8 cellular contexts compared by ENCODE assay signal in genomic region chr19:39400997-39401548, GRCh38. TPM values are rescaled to one million over a fixed set of nuclear protein-coding genes. Genes with fewer than 3 reads are reported as not detected.
DNase-seq lines count a peak whose midpoint lies in the region; ATAC-seq and TF ChIP-seq lines count a peak whose summit lies in the region.

No MANE protein-coding gene starts in this region.

- H3K27me3 ChIP-seq in left lung = no peaks in the 10 kb centered on the region
- no peaks in the 10 kb centered on the region for H3K27me3 ChIP-seq in thoracic aorta (replicated peaks; ENCODE audit: insufficient read depth)

- H3K27ac ChIP-seq in left lung (peak overlapping the region; percentile 96 to 100), thoracic aorta (peak overlapping the region; percentile 100)

- H3K4me1 Mint-ChIP-seq in activated CD4-positive, alpha-beta T cell treated with anti-CD3 and anti-CD28 coated beads, Interleukin-2, amount 10 ng/mL, durations not matched to agents 7 days and 5 days = peaks cover 80% of the 10 kb centered on the region
- peaks cover 71% of the 10 kb centered on the region for H3K4me1 Mint-ChIP-seq in activated CD8-positive, alpha-beta T cell treated with anti-CD3 and anti-CD28 coated beads for 36 hours (ENCODE audit: low read depth)

- H3K4me1 ChIP-seq in left lung (peaks cover 29 to 89% of the 10 kb centered on the region in 2 donors), thoracic aorta (ENCODE audit: control insufficient read depth in 1 of 2, low read depth in 2 of 2) (peaks cover 31 to 60% of the 10 kb centered on the region in 2 donors)

- POLR2A ChIA-PET in activated CD4-positive, alpha-beta T cell treated with anti-CD3 and anti-CD28 coated beads, Interleukin-2, amount 10 ng/mL, durations not matched to agents 7 days and 5 days (lab: Charles Lee) = interaction anchor here (0.6 to 1.6 kb wide), 4 partner anchors 10 to 1866 kb away, joined by 3 to 16 read pairs (median 4); partner anchors contain the start of gene RPS16
- POLR2A ChIA-PET in activated CD8-positive, alpha-beta T cell treated with anti-CD3 and anti-CD28 coated beads for 36 hours (lab: Charles Lee) = interaction anchor here (0.9 to 9.9 kb wide), 10 partner anchors 10 to 132 kb away, joined by 3 to 80 read pairs (median 6); partner anchors contain the start of genes EID2B, MED29, PAF1 and PLEKHG2

- H3K9me3 Mint-ChIP-seq in activated CD4-positive, alpha-beta T cell treated with anti-CD3 and anti-CD28 coated beads, Interleukin-2, amount 10 ng/mL, durations not matched to agents 7 days and 5 days = no peaks in the 10 kb centered on the region
- H3K9me3 Mint-ChIP-seq in activated CD8-positive, alpha-beta T cell treated with anti-CD3 and anti-CD28 coated beads for 36 hours = no peaks in the 10 kb centered on the region

- H3K27ac Mint-ChIP-seq in activated CD4-positive, alpha-beta T cell treated with anti-CD3 and anti-CD28 coated beads, Interleukin-2, amount 10 ng/mL, durations not matched to agents 7 days and 5 days = peak overlapping the region; percentile 96
- peak overlapping the region; percentile 99 for H3K27ac Mint-ChIP-seq in activated CD8-positive, alpha-beta T cell treated with anti-CD3 and anti-CD28 coated beads for 36 hours

- DNase-seq in activated CD4-positive, alpha-beta T cell treated with anti-CD3 and anti-CD28 coated beads, Interleukin-2, amount 10 ng/mL, durations not matched to agents 7 days and 5 days = no peak
- DNase-seq in activated CD4-positive, alpha-beta T cell treated with anti-CD3 and anti-CD28 coated beads for 48 hours = no peak
- DNase-seq in activated CD8-positive, alpha-beta T cell treated with anti-CD3 and anti-CD28 coated beads for 36 hours = no peak
- DNase-seq in left lung (no peak), thoracic aorta (ENCODE audit: low spot score) (no peak), SW 1271 (lab: John Stamatoyannopoulos, UW) (no peak)

- peak overlapping the region; percentile 76 for H3K4me3 Mint-ChIP-seq in activated CD4-positive, alpha-beta T cell treated with anti-CD3 and anti-CD28 coated beads, Interleukin-2, amount 10 ng/mL, durations not matched to agents 7 days and 5 days
- H3K4me3 Mint-ChIP-seq in activated CD8-positive, alpha-beta T cell treated with anti-CD3 and anti-CD28 coated beads for 36 hours = peak overlapping the region; percentile 75

- TF ChIP-seq CTCF in activated CD8-positive, alpha-beta T cell treated with anti-CD3 and anti-CD28 coated beads for 36 hours (IDR thresholded peaks at IDR 0.05) = no peak
- TF ChIP-seq CTCF in left lung (IDR thresholded peaks at IDR 0.05) (no peak), thoracic aorta (IDR thresholded peaks at IDR 0.05) (no peak)

- intact Hi-C loops in activated CD8-positive, alpha-beta T cell treated with anti-CD3 and anti-CD28 coated beads for 36 hours (cut with micrococcal nuclease) = no loop called here
- intact Hi-C loops in left lung (cut with DNase I) = no loop called here

- CTCF ChIA-PET in activated CD4-positive, alpha-beta T cell treated with anti-CD3 and anti-CD28 coated beads, Interleukin-2, amount 10 ng/mL, durations not matched to agents 7 days and 5 days (lab: Charles Lee) = interaction anchor here (0.6 to 4.4 kb wide), 7 partner anchors 9 to 95 kb away, joined by 3 to 47 read pairs (median 4); partner anchors contain the start of genes MED29, PLEKHG2, SAMD4B and SUPT5H
- CTCF ChIA-PET in activated CD8-positive, alpha-beta T cell treated with anti-CD3 and anti-CD28 coated beads for 36 hours (lab: Charles Lee) = interaction anchor here (0.6 to 8.5 kb wide), 6 partner anchors 10 to 73 kb away, joined by 3 to 153 read pairs (median 4); partner anchors contain the start of genes MED29, PAF1, PLEKHG2 and RPS16

- H3K4me3 ChIP-seq in left lung = peak overlapping the region in 1 of 2 donors; percentile 9
- H3K4me3 ChIP-seq in thoracic aorta = no peak overlapping the region

- H3K27me3 Mint-ChIP-seq in activated CD4-positive, alpha-beta T cell treated with anti-CD3 and anti-CD28 coated beads, Interleukin-2, amount 10 ng/mL, durations not matched to agents 7 days and 5 days = no peaks in the 10 kb centered on the region
- H3K27me3 Mint-ChIP-seq in activated CD8-positive, alpha-beta T cell treated with anti-CD3 and anti-CD28 coated beads for 36 hours = no peaks in the 10 kb centered on the region

- ATAC-seq in activated CD8-positive, alpha-beta T cell treated with anti-CD3 and anti-CD28 coated beads for 36 hours = peak; percentile 6
- no peak for ATAC-seq in left lung
- no peak for ATAC-seq in thoracic aorta (ENCODE audit: insufficient number of reproducible peaks, low FRiP score, low read depth)
- no peak for ATAC-seq in GM18867 (IDR thresholded peaks at IDR 0.05; ENCODE audit: unreplicated experiment)
- no peak for ATAC-seq in GM19023 (IDR thresholded peaks at IDR 0.05; ENCODE audit: unreplicated experiment)

- H3K9me3 ChIP-seq in left lung (no peaks in the 10 kb centered on the region), thoracic aorta (no peaks in the 10 kb centered on the region)

- peaks cover 21% of the 10 kb centered on the region for H3K36me3 Mint-ChIP-seq in activated CD4-positive, alpha-beta T cell treated with anti-CD3 and anti-CD28 coated beads, Interleukin-2, amount 10 ng/mL, durations not matched to agents 7 days and 5 days (ENCODE audit: low read depth)
- H3K36me3 Mint-ChIP-seq in activated CD8-positive, alpha-beta T cell treated with anti-CD3 and anti-CD28 coated beads for 36 hours (ENCODE audit: low read depth) = peaks cover 11% of the 10 kb centered on the region

- peaks cover 0 to 10% of the 10 kb centered on the region in 2 donors for H3K36me3 ChIP-seq in left lung
- H3K36me3 ChIP-seq in thoracic aorta = no peaks in the 10 kb centered on the region

RNA-seq across cellular contexts. Expression of gene ZFP36, which starts 5.6 kb away (rescaled TPM):
- total RNA-seq in activated CD4-positive, alpha-beta T cell treated with anti-CD3 and anti-CD28 coated beads, Interleukin-2, amount 10 ng/mL, durations not matched to agents 7 days and 5 days = 10 to 100 TPM; 92.5 to 93.4 TPM
- total RNA-seq in activated CD8-positive, alpha-beta T cell treated with anti-CD3 and anti-CD28 coated beads for 36 hours = 10 to 100 TPM; 74.6 to 80.3 TPM
- total RNA-seq in left lung (100 to 1,000 TPM; 165 to 172 TPM), thoracic aorta (100 to 1,000 TPM; 315 to 699 TPM)

RNA-seq across cellular contexts. Expression of gene MED29, which starts 9.9 kb away (rescaled TPM):
- total RNA-seq in activated CD4-positive, alpha-beta T cell treated with anti-CD3 and anti-CD28 coated beads, Interleukin-2, amount 10 ng/mL, durations not matched to agents 7 days and 5 days = 10 to 100 TPM; 34.9 to 40.1 TPM
- total RNA-seq in activated CD8-positive, alpha-beta T cell treated with anti-CD3 and anti-CD28 coated beads for 36 hours = 10 to 100 TPM; 19.5 to 19.8 TPM
- total RNA-seq in left lung = 10 to 100 TPM; 29.7 to 32.7 TPM
- total RNA-seq in thoracic aorta = 10 to 100 TPM; 29.3 to 86.1 TPM

RNA-seq across cellular contexts. Expression of gene PAF1, which starts 10.2 kb away (rescaled TPM):
- total RNA-seq in activated CD4-positive, alpha-beta T cell treated with anti-CD3 and anti-CD28 coated beads, Interleukin-2, amount 10 ng/mL, durations not matched to agents 7 days and 5 days = 10 to 100 TPM; 43.8 to 44.5 TPM
- 10 to 100 TPM; 35.5 to 36.5 TPM for total RNA-seq in activated CD8-positive, alpha-beta T cell treated with anti-CD3 and anti-CD28 coated beads for 36 hours
- total RNA-seq in left lung (10 to 100 TPM; 31.0 to 36.1 TPM), thoracic aorta (10 to 100 TPM; 25.7 to 34.5 TPM)

RNA-seq across cellular contexts. Expression of gene PLEKHG2, which starts 11.4 kb away (rescaled TPM):
- 10 to 100 TPM; 74.4 to 77.9 TPM for total RNA-seq in activated CD4-positive, alpha-beta T cell treated with anti-CD3 and anti-CD28 coated beads, Interleukin-2, amount 10 ng/mL, durations not matched to agents 7 days and 5 days
- total RNA-seq in activated CD8-positive, alpha-beta T cell treated with anti-CD3 and anti-CD28 coated beads for 36 hours = 10 to 100 TPM; 35.9 to 42.8 TPM
- total RNA-seq in left lung (10 to 100 TPM; 39.5 to 50.8 TPM), thoracic aorta (100 to 1,000 TPM in 1 of 2 donors, 10 to 100 TPM in 1; 76.0 to 112 TPM)

RNA-seq across cellular contexts. Expression of gene RPS16, which starts 34.7 kb away (rescaled TPM):
- 1,000 to 10,000 TPM; 2,465 to 3,009 TPM for total RNA-seq in activated CD4-positive, alpha-beta T cell treated with anti-CD3 and anti-CD28 coated beads, Interleukin-2, amount 10 ng/mL, durations not matched to agents 7 days and 5 days
- 1,000 to 10,000 TPM; 3,249 to 3,324 TPM for total RNA-seq in activated CD8-positive, alpha-beta T cell treated with anti-CD3 and anti-CD28 coated beads for 36 hours
- total RNA-seq in left lung (1,000 to 10,000 TPM; 1,507 to 1,549 TPM), thoracic aorta (100 to 1,000 TPM; 716 to 775 TPM)
